28 cellular contexts compared by ENCODE assay signal in the genomic region with DNA sequence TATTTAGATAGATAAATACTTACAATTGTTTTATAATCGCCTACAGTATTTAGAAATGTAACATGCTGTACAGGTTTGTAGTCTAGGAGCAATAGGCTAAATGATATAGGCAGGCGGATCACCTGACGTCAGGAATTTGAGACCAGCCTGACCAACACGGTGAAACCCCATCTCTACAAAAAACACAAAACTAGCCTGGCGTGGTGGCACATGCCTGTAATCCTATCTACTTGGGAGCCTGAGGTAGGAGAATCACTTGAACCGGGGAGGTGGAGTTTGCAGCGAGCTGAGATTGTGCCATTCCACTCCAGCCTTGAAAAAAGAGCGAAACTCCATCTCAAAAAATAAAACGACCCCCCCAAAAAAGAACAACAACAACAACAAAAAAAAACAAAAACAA.
"Had no signal": no experiment of that assay in that cellular context is flagged by ENCODE, and none has a peak within 500 bp of the region (broad histone marks: within the 10 kb centered on the region; RNA-seq: fewer than 3 reads in every experiment).

No MANE protein-coding gene starts in this region.

- DNase-seq: colonic mucosa; cortex of kidney; effector CD8-positive, alpha-beta T cell; effector memory CD8-positive, alpha-beta T cell; endodermal cell; erythroblast; esophagus squamous epithelium; foreskin fibroblast; foreskin melanocyte; gastrocnemius medialis; heart left ventricle; hypothalamus; immature natural killer cell; islet precursor cell; kidney; kidney glomerular epithelial cell; left colon; left lung; left ventricle myocardium superior; lower lobe of right lung; mesenchymal stem cell; mucosa of descending colon; naive B cell had no signal

- H3K27ac Mint-ChIP-seq: dendritic cell treated with granulocyte-macrophage colony-stimulating factor and Interleukin-4, amounts not matched to agents 40 ng/mL and 50 ng/mL, for 4 days; effector memory CD8-positive, alpha-beta T cell; endodermal cell; immature natural killer cell; mesothelial cell of epicardium had no signal

- H3K4me3 Mint-ChIP-seq: dendritic cell treated with granulocyte-macrophage colony-stimulating factor and Interleukin-4, amounts not matched to agents 40 ng/mL and 50 ng/mL, for 4 days; effector memory CD8-positive, alpha-beta T cell; endodermal cell; immature natural killer cell; mesothelial cell of epicardium; naive B cell had no signal

- H3K4me1 Mint-ChIP-seq: endodermal cell, immature natural killer cell, naive B cell had no signal

- H3K27ac ChIP-seq: colonic mucosa, epithelial cell of prostate, esophagus squamous epithelium, gastrocnemius medialis, heart left ventricle, hepatocyte, left lung, lower lobe of right lung had no signal

- H3K27me3 Mint-ChIP-seq: dendritic cell treated with granulocyte-macrophage colony-stimulating factor and Interleukin-4, amounts not matched to agents 40 ng/mL and 50 ng/mL, for 4 days; effector memory CD8-positive, alpha-beta T cell had no signal

- ATAC-seq: effector memory CD8-positive, alpha-beta T cell; esophagus mucosa; gastrocnemius medialis; heart left ventricle; left colon; left lung; left ventricle myocardium superior; lower lobe of right lung; mucosa of descending colon had no signal

- H3K9me3 Mint-ChIP-seq: endodermal cell, mesothelial cell of epicardium, naive B cell had no signal

- H3K36me3 Mint-ChIP-seq: mesothelial cell of epicardium, naive B cell had no signal
